8 cellular contexts compared by ENCODE assay signal in genomic region chr1:227838181-227838580, GRCh38. TPM values are rescaled to one million over a fixed set of nuclear protein-coding genes. Genes with fewer than 3 reads are reported as not detected.
"Had no signal": no experiment of that assay in that cellular context is flagged by ENCODE, and none has a peak within 500 bp of the region (broad histone marks: within the 10 kb centered on the region; RNA-seq: fewer than 3 reads in every experiment).

No MANE protein-coding gene starts in this region.

- FAIRE-seq: G401.6, GM12878, GM12892, GM18507, GM19239 had no signal

- H3K4me3 ChIP-seq: GM12878 had no signal

- ATAC-seq: GM12878 had no signal

- DNase-seq: GDM1, GF-D8 had no signal

RNA-seq across cellular contexts. Expression of gene PRSS38, which starts 22.7 kb away (rescaled TPM):
- total RNA-seq: G401, GM12878 had no signal
- polyA plus RNA-seq: GM12878 had no signal
